Comparison of ENCODE assay signal across 8 cellular contexts in genomic region chr17:28718317-28718672, GRCh38. TPM values are rescaled to one million over a fixed set of nuclear protein-coding genes. Genes with fewer than 3 reads are reported as not detected.
A peak's percentile ranks its signal among the peaks of the same experiment; 100 is the strongest.
DNase-seq lines count a peak whose midpoint lies in the region; ATAC-seq and TF ChIP-seq lines count a peak whose summit lies in the region.

No MANE protein-coding gene starts in this region.

- H3K4me3 ChIP-seq in AG09309 (ENCODE audit: control insufficient read depth, low read depth, low read length) (peak overlapping the region; percentile 58), KMS-11 (IDR thresholded peaks at IDR 0.05; ENCODE audit: insufficient read depth, low read depth, low read length) (no peak overlapping the region)

- H3K36me3 Mint-ChIP-seq in chondrocyte (ENCODE audit: low read depth), result peaks cover 31% of the 10 kb centered on the region
- H3K36me3 Mint-ChIP-seq in naive B cell, result peaks cover 0 to 10% of the 10 kb centered on the region in 2 donors

- H3K4me1 ChIP-seq in KMS-11 (ENCODE audit: low read depth, poor library complexity, severe bottlenecking), result peaks cover 28% of the 10 kb centered on the region

- peak overlapping the region; percentile 94 for H3K27ac Mint-ChIP-seq in chondrocyte (ENCODE audit: unreplicated experiment)
- H3K27ac Mint-ChIP-seq in naive B cell, result peak overlapping the region in 4 of 6 donors; percentile 19 to 89 (median 74)

- H3K27me3 ChIP-seq in KMS-11 (ENCODE audit: insufficient read depth, low read depth), result peaks cover 24% of the 10 kb centered on the region

- no peak overlapping the region for H3K27ac ChIP-seq in KMS-11

- H3K4me1 Mint-ChIP-seq in chondrocyte (ENCODE audit: low read depth) (peaks cover 61% of the 10 kb centered on the region), naive B cell (peaks cover 26 to 45% (median 41%) of the 10 kb centered on the region in 3 donors)

- H3K4me3 Mint-ChIP-seq in chondrocyte (ENCODE audit: unreplicated experiment) (peak overlapping the region; percentile 86), naive B cell (peak overlapping the region; percentile 77 to 95 (median 84))

- no peak overlapping the region for H2AFZ ChIP-seq in KMS-11 (ENCODE audit: low read depth)

- no peak for ATAC-seq in naive B cell (ENCODE audit: low read depth in 2 of 2)
- no peak for ATAC-seq in GM18870 (IDR thresholded peaks at IDR 0.05; ENCODE audit: unreplicated experiment)

- H3K9ac ChIP-seq in KMS-11, result no peak overlapping the region

- no peak for DNase-seq in AG09309 (ENCODE audit: low read depth)
- DNase-seq in chondrocyte (ENCODE audit: low spot score), result no peak
- DNase-seq in naive B cell, result no peak
- no peak for DNase-seq in kidney glomerular epithelial cell (lab: John Stamatoyannopoulos, UW)
- no peak for DNase-seq in germinal center (ENCODE audit: low spot score)
- no peak for DNase-seq in iPS-NIHi7 (ENCODE audit: extremely low spot score)

- peaks cover 35% of the 10 kb centered on the region for H3K79me2 ChIP-seq in KMS-11 (ENCODE audit: insufficient read depth, low read depth)

- H3K27me3 Mint-ChIP-seq in chondrocyte (ENCODE audit: low read depth) (no peaks in the 10 kb centered on the region), naive B cell (no peaks in the 10 kb centered on the region)

- no peaks in the 10 kb centered on the region for H3K9me3 Mint-ChIP-seq in chondrocyte (ENCODE audit: low read depth)
- no peaks in the 10 kb centered on the region for H3K9me3 Mint-ChIP-seq in naive B cell

- no peak for TF ChIP-seq CTCF in AG09309 (IDR thresholded peaks at IDR 0.05; ENCODE audit: control insufficient read depth, insufficient read depth, low read depth, low read length, missing control alignments)
- no peak for TF ChIP-seq CTCF in KMS-11 (conservative IDR thresholded peaks at IDR 0.05; ENCODE audit: low read depth, low read length)
- no peak for TF ChIP-seq CTCF in chondrocyte (IDR thresholded peaks at IDR 0.05)

- H4K20me1 ChIP-seq in KMS-11 (ENCODE audit: insufficient read depth), result 0 out of 2 replicates have a peak, but pooled peaks cover 5% of the 10 kb centered on the region

- H3K4me2 ChIP-seq in KMS-11, result 0 out of 2 replicates have a peak overlapping the region, but pooled peaks have one; percentile 86

- peaks cover 18% of the 10 kb centered on the region; the same call in 1 of the 2 replicates for H3K36me3 ChIP-seq in KMS-11 (ENCODE audit: insufficient read depth)

RNA-seq across cellular contexts. Expression of gene RAB34, which starts 0.6 kb away (rescaled TPM):
- total RNA-seq in chondrocyte, result 128 to 132 TPM (median 131 TPM) in 3 replicates
- polyA plus RNA-seq in naive B cell (ENCODE audit: low read depth in 6 of 6), result 10 to 100 TPM; 11.6 to 22.6 (median 18.2) TPM

RNA-seq across cellular contexts. Expression of gene RPL23A, which starts 1.5 kb away (rescaled TPM):
- 853 to 1,026 TPM (median 884 TPM) in 3 replicates for total RNA-seq in chondrocyte
- 1,000 to 10,000 TPM; 5,077 to 6,780 (median 5,627) TPM for polyA plus RNA-seq in naive B cell (ENCODE audit: low read depth in 6 of 6)

RNA-seq across cellular contexts. Expression of gene PROCA1, which starts 6.6 kb away (rescaled TPM):
- 1.4 to 2.3 TPM (median 2.0 TPM) in 3 replicates for total RNA-seq in chondrocyte
- 1 to 10 TPM in 3 of 6 donors, under 1 TPM in 2, not detected in 1; 0.29 to 2.3 (median 1.1) TPM for polyA plus RNA-seq in naive B cell (ENCODE audit: low read depth in 6 of 6)

RNA-seq across cellular contexts. Expression of gene TLCD1, which starts 7.7 kb away (rescaled TPM):
- total RNA-seq in chondrocyte, result 12.4 to 12.9 TPM (median 12.6 TPM) in 3 replicates
- 1 to 10 TPM in 1 of 6 donors, under 1 TPM in 1, not detected in 4; 0.93 to 1.2 TPM for polyA plus RNA-seq in naive B cell (ENCODE audit: low read depth in 6 of 6)

RNA-seq across cellular contexts. Expression of gene NEK8, which starts 10.3 kb away (rescaled TPM):
- 5.3 to 6.1 TPM (median 5.5 TPM) in 3 replicates for total RNA-seq in chondrocyte
- 10 to 100 TPM; 14.5 to 26.1 (median 19.6) TPM for polyA plus RNA-seq in naive B cell (ENCODE audit: low read depth in 6 of 6)
